Comparison of ENCODE assay signal across 14 cellular contexts in genomic region chr11:1283906-1284305, GRCh38. TPM values are rescaled to one million over a fixed set of nuclear protein-coding genes. Genes with fewer than 3 reads are reported as not detected.
DNase-seq lines count a peak whose midpoint lies in the region; ATAC-seq, FAIRE-seq and TF ChIP-seq lines count a peak whose summit lies in the region.
"Had no signal": no experiment of that assay in that cellular context is flagged by ENCODE, and none has a peak within 500 bp of the region (broad histone marks: within the 10 kb centered on the region; RNA-seq: fewer than 3 reads in every experiment).

No MANE protein-coding gene starts in this region.

- no peak overlapping the region for H4K5ac ChIP-seq in H1 (ENCODE audit: insufficient read length, low read depth, low read length)

- no peak overlapping the region for H3K18ac ChIP-seq in H1 (ENCODE audit: extremely low read depth, low read length)

- H2BK120ac ChIP-seq in H1 (replicated peaks; ENCODE audit: low read depth, low read length), result no peak overlapping the region

- H3K4ac ChIP-seq in H1 (replicated peaks; ENCODE audit: insufficient read length, low read depth, low read length), result no peak overlapping the region

- no peaks in the 10 kb centered on the region for H3K9me3 ChIP-seq in heart right ventricle
- H3K9me3 ChIP-seq in H1 (ENCODE audit: insufficient read depth in 2 of 2, low read depth in 1 of 2, low read length in 1 of 2), result no peaks in the 10 kb centered on the region; a peak in 1 of 4 replicates
- H3K9me3 ChIP-seq in lower lobe of right lung, result no peaks in the 10 kb centered on the region

- no peak overlapping the region for H2AK5ac ChIP-seq in H1 (ENCODE audit: low read depth, low read length)

- H2BK15ac ChIP-seq in H1 (ENCODE audit: low read length), result no peak overlapping the region

- no peak overlapping the region for H4K91ac ChIP-seq in H1 (replicated peaks; ENCODE audit: insufficient read length, low read length)

- no peak for TF ChIP-seq POLR2A in H1 (IDR thresholded peaks at IDR 0.05; ENCODE audit: control extremely low read depth in 1 of 2, low read depth in 2 of 2, low read length in 2 of 2)

- H3K36me3 ChIP-seq in heart right ventricle, result peaks cover 0 to 93% (median 13%) of the 10 kb centered on the region in 9 donors
- H3K36me3 ChIP-seq in H1 (ENCODE audit: control insufficient read depth in 2 of 4, insufficient read depth in 4 of 4, low read length in 3 of 4), result peaks cover 3 to 25% (median 13%) of the 10 kb centered on the region in 4 experiments; a peak in 7 of 8 replicates
- peaks cover 92% of the 10 kb centered on the region for H3K36me3 ChIP-seq in lower lobe of right lung

- TF ChIP-seq RAD21 in H1 (IDR thresholded peaks at IDR 0.05 in 1 of 2, conservative IDR thresholded peaks at IDR 0.05 in 1 of 2; ENCODE audit: low read depth in 2 of 2, low read length in 2 of 2), result no peak

- FAIRE-seq in H1 (lab: Jason Lieb, UNC), result no peak
- FAIRE-seq: HepG2 had no signal

- H2BK5ac ChIP-seq in H1 (ENCODE audit: low read depth, low read length), result no peak overlapping the region

- intact Hi-C loops in left cardiac atrium (cut with DNase I), result no loop called here
- intact Hi-C loops in heart right ventricle (cut with DNase I), result no loop called here
- intact Hi-C loops in lower lobe of right lung (cut with DNase I), result no loop called here

- no peak overlapping the region for H2AFZ ChIP-seq in H1 (ENCODE audit: low read length)
- H2AFZ ChIP-seq: GM23338 had no signal

- 93% methylated on average over 8 of the region's 8 CpGs for WGBS in heart right ventricle, 2 donors
- WGBS in H1 (ENCODE audit: extremely low coverage in 1 of 2, insufficient coverage in 1 of 2, insufficient read length in 1 of 2, insufficient replicate concordance in 2 of 2, low coverage in 1 of 2, low lambda C conversion rate in 2 of 2, missing lambda C conversion rate in 1 of 2), 2 experiments, result 92% methylated on average over 8 of the region's 8 CpGs; no CpG with 5 or more reads in 1 of the 2 experiments

- CTCF ChIA-PET in H1 (lab: Charles Lee; ENCODE audit: partially characterized antibody), result no interaction called here

- H3K56ac ChIP-seq in H1 (replicated peaks; ENCODE audit: insufficient read length, low read depth, low read length), result no peak overlapping the region

- no peak for ATAC-seq in left cardiac atrium
- no peak for ATAC-seq in heart right ventricle
- no peak for ATAC-seq in lower lobe of right lung
- ATAC-seq: CD8-positive, alpha-beta T cell; HCT116; HepG2 had no signal

- H3K23ac ChIP-seq in H1 (ENCODE audit: insufficient read length), result no peak overlapping the region

- no peak overlapping the region for H2BK20ac ChIP-seq in H1 (ENCODE audit: low read length)

- TF ChIP-seq EP300 in H1 (IDR thresholded peaks at IDR 0.05; ENCODE audit: borderline replicate concordance in 1 of 2, low read depth in 2 of 2, low read length in 2 of 2), result no peak

- H3K23me2 ChIP-seq in H1 (ENCODE audit: low read depth, low read length), result no peaks in the 10 kb centered on the region

- no peak overlapping the region for H3K27ac ChIP-seq in heart right ventricle
- H3K27ac ChIP-seq in H1 (ENCODE audit: low read depth, low read length), result no peak overlapping the region
- H3K27ac ChIP-seq in lower lobe of right lung, result no peak overlapping the region
- H3K27ac ChIP-seq: BLaER1 treated with 17β-estradiol and CSF1 and Interleukin-3, amounts not matched to agents 10 nM and 100 nM had no signal

- TF ChIP-seq CTCF in heart right ventricle (IDR thresholded peaks at IDR 0.05), result no peak
- TF ChIP-seq CTCF in H1 (IDR thresholded peaks at IDR 0.05; ENCODE audit: control extremely low read depth in 1 of 3, insufficient read depth in 1 of 3, low read depth in 1 of 3, low read length in 3 of 3), result no peak
- TF ChIP-seq CTCF in lower lobe of right lung (IDR thresholded peaks at IDR 0.05), result no peak

- H2BK12ac ChIP-seq in H1 (ENCODE audit: low read depth, low read length), result no peak overlapping the region

- H4K8ac ChIP-seq in H1 (ENCODE audit: extremely low read depth, insufficient read depth, low read length), result peak overlapping the region; percentile 51; the same call in 1 of the 2 replicates

- no peak overlapping the region for H3K4me3 ChIP-seq in heart right ventricle
- H3K4me3 ChIP-seq in H1 (ENCODE audit: extremely low read depth in 1 of 4, insufficient read depth in 2 of 4, low read depth in 3 of 4, low read length in 4 of 4), result no peak overlapping the region
- no peak overlapping the region for H3K4me3 ChIP-seq in lower lobe of right lung
- H3K4me3 ChIP-seq: BLaER1 treated with 17β-estradiol and CSF1 and Interleukin-3, amounts not matched to agents 10 nM and 100 nM; GM23338 had no signal

- peaks cover 0 to 12% of the 10 kb centered on the region in 2 experiments for H4K20me1 ChIP-seq in H1 (replicated peaks in 1 of 2; ENCODE audit: control insufficient read depth in 1 of 2, insufficient read depth in 2 of 2, low read length in 2 of 2)

- H3K4me1 ChIP-seq in heart right ventricle (peaks cover 0 to 18% (median 7%) of the 10 kb centered on the region in 9 donors), H1 (replicated peaks in 1 of 4; ENCODE audit: control insufficient read depth in 3 of 4, insufficient read depth in 4 of 4, low read length in 3 of 4) (no peaks in the 10 kb centered on the region; a peak in 1 of 7 replicates), lower lobe of right lung (peaks cover 10% of the 10 kb centered on the region)

- no peak overlapping the region for H3K14ac ChIP-seq in H1 (ENCODE audit: insufficient read length)

- POLR2A ChIA-PET in H1 (lab: Charles Lee; ENCODE audit: partially characterized antibody), result interaction anchor here (0.6 kb wide), 1 partner anchor 35 kb away, joined by 3 read pairs; no protein-coding TSS in a partner anchor

- H3K79me2 ChIP-seq in H1 (ENCODE audit: control insufficient read depth in 1 of 2, insufficient read depth in 2 of 2, low read length in 2 of 2), result no peaks in the 10 kb centered on the region

- no peaks in the 10 kb centered on the region for H3K27me3 ChIP-seq in heart right ventricle
- no peaks in the 10 kb centered on the region for H3K27me3 ChIP-seq in H1 (replicated peaks in 1 of 4; ENCODE audit: control insufficient read depth in 3 of 4, extremely low read depth in 1 of 4, insufficient read depth in 3 of 4, low read length in 3 of 4)
- H3K27me3 ChIP-seq in lower lobe of right lung (ENCODE audit: low read depth), result no peaks in the 10 kb centered on the region
- H3K27me3 ChIP-seq: BLaER1 treated with 17β-estradiol and CSF1 and Interleukin-3, amounts not matched to agents 10 nM and 100 nM had no signal

- H3K79me1 ChIP-seq in H1 (ENCODE audit: low read depth, low read length), result peaks cover under 1% of the 10 kb centered on the region; the same call in 1 of the 2 replicates

- no peak overlapping the region for H3K9ac ChIP-seq in H1 (replicated peaks in 1 of 4; ENCODE audit: extremely low read depth in 1 of 4, low read depth in 3 of 4, low read length in 3 of 4)
- H3K9ac ChIP-seq: BLaER1 treated with 17β-estradiol and CSF1 and Interleukin-3, amounts not matched to agents 10 nM and 100 nM had no signal

- DNase-seq in left cardiac atrium (peak; percentile 13), heart right ventricle (no peak), H1 (ENCODE audit: low read depth in 1 of 2, low spot score in 2 of 2) (no peak), lower lobe of right lung (peak; percentile 32), cortex of kidney (lab: John Stamatoyannopoulos, UW) (no peak), HT-29 (ENCODE audit: low spot score) (no peak)
- DNase-seq: Calu3; CD8-positive, alpha-beta T cell; DMS79 treated with DMSO at 0.1 percent for 48 hours; GF-D8 had no signal

- no peak overlapping the region for H3K4me2 ChIP-seq in H1 (ENCODE audit: insufficient read depth in 1 of 2, low read depth in 2 of 2, low read length in 2 of 2)
- H3K4me2 ChIP-seq: BLaER1 treated with 17β-estradiol and CSF1 and Interleukin-3, amounts not matched to agents 10 nM and 100 nM; GM23338 had no signal

TF ChIP-seq in H1, 55 proteins besides CTCF, POLR2A, EP300 and RAD21 (continues in another document):
- no peak for TF ChIP-seq CBX5 (IDR thresholded peaks at IDR 0.05; ENCODE audit: low read depth, low read length)
- TF ChIP-seq SRF (IDR thresholded peaks at IDR 0.05; ENCODE audit: low read depth, low read length), result no peak
- TF ChIP-seq POLR2AphosphoS5 (IDR thresholded peaks at IDR 0.05; ENCODE audit: low read depth, low read length), result no peak
- TF ChIP-seq JUN (IDR thresholded peaks at IDR 0.05; ENCODE audit: low read depth, low read length), result no peak
- TF ChIP-seq PHF8 (conservative IDR thresholded peaks at IDR 0.05; ENCODE audit: low read depth, low read length), result no peak
- TF ChIP-seq CREB1 (IDR thresholded peaks at IDR 0.05), result no peak
- TF ChIP-seq CEBPB (IDR thresholded peaks at IDR 0.05; ENCODE audit: low read depth, low read length), result no peak
- TF ChIP-seq SP1 (IDR thresholded peaks at IDR 0.05; ENCODE audit: low read depth, low read length), result no peak
- TF ChIP-seq GABPA (IDR thresholded peaks at IDR 0.05; ENCODE audit: borderline replicate concordance, insufficient read depth, low read length), result no peak
- TF ChIP-seq ATF2 (IDR thresholded peaks at IDR 0.05; ENCODE audit: low read length), result no peak
- no peak for TF ChIP-seq BRCA1 (IDR thresholded peaks at IDR 0.05; ENCODE audit: low read depth, low read length)

RNA-seq across cellular contexts. Expression of gene TOLLIP, which starts 25.5 kb away (rescaled TPM):
- total RNA-seq in left cardiac atrium (10 to 100 TPM; 43.4 to 50.8 TPM), heart right ventricle (10 to 100 TPM; 34.3 to 53.6 (median 45.2) TPM), lower lobe of right lung (68.4 TPM)
- polyA plus RNA-seq in heart right ventricle (10 to 100 TPM; 19.0 to 32.5 TPM), H1 (2011; rRNA removed) (34.7 and 43.8 TPM in 2 replicates)
- 23.7 and 28.1 TPM in 2 replicates for total RNA-seq in H1 (2021; fragmentation: NEBNext Ultra II Directional; extraction: Animal tissue kit (Norgen Biotek cat#: 25700))
- 27.0 TPM for polyA plus RNA-seq in H1 (2011; cell fraction: cytosol; rRNA removed)
- polyA plus RNA-seq in H1 (2011; cell fraction: nucleus; rRNA removed), result 37.5 TPM
- 17.1 to 27.7 TPM (median 23.6 TPM) in 4 replicates for polyA plus RNA-seq in H1 (2012, experiment 1 of 2)
- polyA plus RNA-seq in H1 (2012, experiment 2 of 2), result 15.2 TPM
- polyA plus RNA-seq in H1 (2013, experiment 1 of 2), result 9.5 TPM
- polyA plus RNA-seq in H1 (2013, experiment 2 of 2), result 8.9 TPM
- 15.8 and 29.8 TPM in 2 replicates for polyA minus RNA-seq in H1 (2011; rRNA and poly(A)+ RNA removed)
- polyA minus RNA-seq in H1 (2011; cell fraction: cytosol; rRNA and poly(A)+ RNA removed), result 16.5 TPM
- polyA minus RNA-seq in H1 (2011; cell fraction: nucleus; rRNA and poly(A)+ RNA removed), result 31.6 TPM
- total RNA-seq in HT-29 (2014; rRNA removed; shearing (Covaris generic)), result 53.6 and 91.6 TPM in 2 replicates

Comparison
In these comparisons a context has a peak if more than half of its experiments do, and no peak if none do; other contexts are left out.
1. DNase-seq: peak in left cardiac atrium (single experiment) and lower lobe of right lung (single experiment); none in heart right ventricle (0 of 2), H1 (0 of 2), cortex of kidney (single experiment) and HT-29 (single experiment).